ENCODE assay signal across 16 cellular contexts in genomic region chr5:95984287-95984938, GRCh38. TPM values are rescaled to one million over a fixed set of nuclear protein-coding genes. Genes with fewer than 3 reads are reported as not detected.
DNase-seq lines count a peak whose midpoint lies in the region; ATAC-seq and TF ChIP-seq lines count a peak whose summit lies in the region.
"Had no signal": no experiment of that assay in that cellular context is flagged by ENCODE, and none has a peak within 500 bp of the region (broad histone marks: within the 10 kb centered on the region; RNA-seq: fewer than 3 reads in every experiment).

No MANE protein-coding gene starts in this region.

- H3K4me3 ChIP-seq in AG10803 (ENCODE audit: low read length) (no peak overlapping the region), endocrine pancreas (ENCODE audit: control insufficient read depth, insufficient read depth, low read length) (peak overlapping the region; percentile 33), lower lobe of right lung (no peak overlapping the region)
- H3K4me3 ChIP-seq: suprapubic skin had no signal

- DNase-seq in AG10803 (ENCODE audit: low read depth) (peak; percentile 54), M059J (ENCODE audit: low read depth) (peak; percentile 70), kidney glomerular epithelial cell (lab: John Stamatoyannopoulos, UW) (peak; percentile 61), SIG-M5 (lab: John Stamatoyannopoulos, UW) (no peak), KBM-7 (no peak), lower lobe of right lung (no peak), NCI-H82 treated with DMSO at 0.1 percent for 48 hours (lab: John Stamatoyannopoulos, UW; ENCODE audit: unreplicated experiment) (no peak)
- DNase-seq: activated CD4-positive, alpha-beta T cell treated with anti-CD3 and anti-CD28 coated beads, Interleukin-2, amount 10 ng/mL, durations not matched to agents 24 days and 14 days; activated naive CD4-positive, alpha-beta T cell treated with anti-CD3 and anti-CD28 coated beads, Interleukin-2, amount 10 ng/mL, durations not matched to agents 7 days and 5 days; Caco-2; head of caudate nucleus; NCI-H2081; NCI-H510A treated with DMSO at 0.1 percent for 48 hours; stimulated activated CD4-positive, alpha-beta T cell treated with anti-CD3 and anti-CD28 coated beads, Interleukin-4, amount 100 ng/mL, for 4 hours had no signal

- no peak for TF ChIP-seq CTCF in AG10803 (conservative IDR thresholded peaks at IDR 0.05; ENCODE audit: low read length)
- no peak for TF ChIP-seq CTCF in lower lobe of right lung (IDR thresholded peaks at IDR 0.05)

- ATAC-seq in lower lobe of right lung = no peak

- intact Hi-C loops in lower lobe of right lung (cut with DNase I) = no loop called here

- H3K9me3 ChIP-seq in endocrine pancreas (ENCODE audit: control insufficient read depth, low read length) = no peaks in the 10 kb centered on the region
- no peaks in the 10 kb centered on the region for H3K9me3 ChIP-seq in lower lobe of right lung
- H3K9me3 ChIP-seq: Caco-2, suprapubic skin had no signal

- no peaks in the 10 kb centered on the region for H3K36me3 ChIP-seq in endocrine pancreas (ENCODE audit: control insufficient read depth, insufficient read depth, low read length)
- no peaks in the 10 kb centered on the region for H3K36me3 ChIP-seq in lower lobe of right lung
- H3K36me3 ChIP-seq: suprapubic skin had no signal

- H3K4me1 ChIP-seq in endocrine pancreas (ENCODE audit: control insufficient read depth, insufficient read depth, low read length) (peaks cover 34% of the 10 kb centered on the region), lower lobe of right lung (no peaks in the 10 kb centered on the region)
- H3K4me1 ChIP-seq: suprapubic skin had no signal

- H3K27ac ChIP-seq in lower lobe of right lung = no peak overlapping the region
- H3K27ac ChIP-seq: suprapubic skin had no signal

- H3K27me3 ChIP-seq in endocrine pancreas (ENCODE audit: control insufficient read depth, insufficient read depth, low read length) (no peaks in the 10 kb centered on the region), lower lobe of right lung (ENCODE audit: low read depth) (no peaks in the 10 kb centered on the region)
- H3K27me3 ChIP-seq: suprapubic skin had no signal

- in situ Hi-C loops in KBM-7 (cut with MboI; ENCODE audit: low pct_unique_long_range_greater_than_20kb, low sequenced_read_pairs) = no loop called here

- no peak overlapping the region for H3K9ac ChIP-seq in endocrine pancreas (ENCODE audit: control insufficient read depth, insufficient read depth, low read length)

RNA-seq across cellular contexts. Expression of gene ELL2, which starts 22.8 kb away (rescaled TPM):
- 220 and 238 TPM in 2 replicates for total RNA-seq in M059J (2014; rRNA removed; shearing (Covaris generic))
- total RNA-seq in lower lobe of right lung = 57.5 TPM

Comparison
In these comparisons a context has a peak if more than half of its experiments do, and no peak if none do; other contexts are left out.
1. DNase-seq: peak in AG10803 (single experiment), M059J (single experiment) and kidney glomerular epithelial cell (single experiment); none in SIG-M5 (single experiment), KBM-7 (single experiment), lower lobe of right lung (single experiment) and NCI-H82 treated with DMSO at 0.1 percent for 48 hours (single experiment).